In the genomic region with DNA sequence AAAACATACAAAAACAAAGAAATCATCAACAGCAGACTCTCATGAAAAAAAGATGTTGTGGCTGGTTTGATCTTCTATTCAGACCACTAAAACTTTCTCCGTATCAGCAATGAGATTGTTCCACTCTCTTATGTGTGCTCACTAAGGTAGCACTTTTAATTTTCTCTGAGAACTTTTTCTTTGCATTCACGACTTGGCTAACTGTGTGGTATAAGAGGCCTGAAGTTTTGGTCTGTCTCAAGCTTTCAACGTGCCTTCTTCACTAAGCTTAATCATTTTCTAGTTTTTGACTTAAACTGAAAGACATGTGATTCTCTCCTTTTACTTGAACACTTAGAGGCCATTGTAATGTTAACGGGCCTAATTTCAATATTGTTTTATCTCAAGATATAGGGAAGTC, we compare ENCODE assay signal across 40 cellular contexts.
"Had no signal": no experiment of that assay in that cellular context is flagged by ENCODE, and none has a peak within 500 bp of the region (broad histone marks: within the 10 kb centered on the region; RNA-seq: fewer than 3 reads in every experiment).

No MANE protein-coding gene starts in this region.

- H3K4me1 Mint-ChIP-seq: activated CD4-positive, alpha-beta memory T cell treated with anti-CD3 and anti-CD28 coated beads, Interleukin-2, amount 10 ng/mL, durations not matched to agents 7 days and 5 days; activated CD4-positive, alpha-beta T cell treated with anti-CD3 and anti-CD28 coated beads for 36 hours; activated CD4-positive, alpha-beta T cell treated with anti-CD3 and anti-CD28 coated beads, Interleukin-2, amount 10 ng/mL, durations not matched to agents 7 days and 5 days; activated CD8-positive, alpha-beta memory T cell treated with anti-CD3 and anti-CD28 coated beads, Interleukin-2, amount 10 ng/mL, durations not matched to agents 7 days and 5 days; activated naive CD4-positive, alpha-beta T cell treated with anti-CD3 and anti-CD28 coated beads, Interleukin-2, amount 10 ng/mL, durations not matched to agents 7 days and 5 days; activated naive CD4-positive, alpha-beta T cell treated with anti-CD3 and anti-CD28 coated beads, Interleukin-2, amount 50 U/mL, for 24 hours; activated naive CD8-positive, alpha-beta T cell treated with anti-CD3 and anti-CD28 coated beads, Interleukin-2, amount 10 ng/mL, durations not matched to agents 7 days and 5 days; activated naive CD8-positive, alpha-beta T cell treated with anti-CD3 and anti-CD28 coated beads, Interleukin-2, amount 50 U/mL, for 24 hours; activated T-helper 17 cell treated with anti-CD3 and anti-CD28 coated beads, Interleukin-2, amount 50 U/mL, for 72 hours; brain; central memory CD8-positive, alpha-beta T cell had no signal

- H3K27me3 Mint-ChIP-seq: activated CD4-positive, alpha-beta memory T cell treated with anti-CD3 and anti-CD28 coated beads, Interleukin-2, amount 10 ng/mL, durations not matched to agents 7 days and 5 days; activated CD4-positive, alpha-beta T cell treated with anti-CD3 and anti-CD28 coated beads for 36 hours; activated CD4-positive, alpha-beta T cell treated with anti-CD3 and anti-CD28 coated beads, Interleukin-2, amount 10 ng/mL, durations not matched to agents 7 days and 5 days; activated CD8-positive, alpha-beta memory T cell treated with anti-CD3 and anti-CD28 coated beads, Interleukin-2, amount 10 ng/mL, durations not matched to agents 7 days and 5 days; activated naive CD4-positive, alpha-beta T cell treated with anti-CD3 and anti-CD28 coated beads, Interleukin-2, amount 10 ng/mL, durations not matched to agents 7 days and 5 days; activated naive CD4-positive, alpha-beta T cell treated with anti-CD3 and anti-CD28 coated beads, Interleukin-2, amount 50 U/mL, for 24 hours; activated naive CD8-positive, alpha-beta T cell; activated naive CD8-positive, alpha-beta T cell treated with anti-CD3 and anti-CD28 coated beads, Interleukin-2, amount 10 ng/mL, durations not matched to agents 7 days and 5 days; activated naive CD8-positive, alpha-beta T cell treated with anti-CD3 and anti-CD28 coated beads, Interleukin-2, amount 50 U/mL, for 24 hours; activated T-helper 17 cell treated with anti-CD3 and anti-CD28 coated beads, Interleukin-2, amount 50 U/mL, for 72 hours; brain; central memory CD8-positive, alpha-beta T cell had no signal

- H3K36me3 ChIP-seq: ascending aorta, cardiac muscle cell had no signal

- H3K9me3 Mint-ChIP-seq: activated naive CD4-positive, alpha-beta T cell treated with anti-CD3 and anti-CD28 coated beads, Interleukin-2, amount 10 ng/mL, durations not matched to agents 7 days and 5 days; activated naive CD4-positive, alpha-beta T cell treated with anti-CD3 and anti-CD28 coated beads, Interleukin-2, amount 50 U/mL, for 24 hours; activated naive CD8-positive, alpha-beta T cell treated with anti-CD3 and anti-CD28 coated beads, Interleukin-2, amount 10 ng/mL, durations not matched to agents 7 days and 5 days; activated T-helper 1 cell treated with anti-CD3 and anti-CD28 coated beads, Interleukin-12 subunit alpha, Interleukin-12 subunit beta, Interleukin-2, Interleukin-4 antibody, amounts not matched to agents 30 ng/mL and 10 ng/mL and 1 ng/mL, durations not matched to agents 14 hours and 24 hours and 36 hours; activated T-helper 17 cell treated with anti-CD3 and anti-CD28 coated beads, Interleukin-2, amount 50 U/mL, for 72 hours; T-helper 1 cell treated with Interleukin-12 subunit alpha and Interleukin-12 subunit beta and Interleukin-4 antibody, amounts not matched to agents 30 μg/mL and 1 μg/mL, for 36 hours had no signal

- H3K36me3 Mint-ChIP-seq: activated CD8-positive, alpha-beta memory T cell treated with anti-CD3 and anti-CD28 coated beads, Interleukin-2, amount 10 ng/mL, durations not matched to agents 7 days and 5 days; activated naive CD4-positive, alpha-beta T cell treated with anti-CD3 and anti-CD28 coated beads, Interleukin-2, amount 10 ng/mL, durations not matched to agents 7 days and 5 days; activated naive CD4-positive, alpha-beta T cell treated with anti-CD3 and anti-CD28 coated beads, Interleukin-2, amount 50 U/mL, for 24 hours; activated naive CD8-positive, alpha-beta T cell; activated naive CD8-positive, alpha-beta T cell treated with anti-CD3 and anti-CD28 coated beads, Interleukin-2, amount 10 ng/mL, durations not matched to agents 7 days and 5 days; brain had no signal

- ATAC-seq: activated CD4-positive, alpha-beta T cell treated with anti-CD3 and anti-CD28 coated beads for 36 hours; activated CD4-positive, CD25-positive, alpha-beta regulatory T cell treated with anti-CD3 and anti-CD28 coated beads, Interleukin-2, amount 50 U/mL, for 24 hours; activated CD8-positive, alpha-beta memory T cell treated with anti-CD3 and anti-CD28 coated beads, Interleukin-2, amount 10 ng/mL, durations not matched to agents 7 days and 5 days; activated CD8-positive, alpha-beta T cell treated with anti-CD3 and anti-CD28 coated beads, Interleukin-2, amount 10 ng/mL, durations not matched to agents 7 days and 5 days; activated naive CD8-positive, alpha-beta T cell treated with anti-CD3 and anti-CD28 coated beads, Interleukin-2, amount 50 U/mL, for 24 hours; activated T-cell treated with anti-CD3 and anti-CD28 coated beads, Interleukin-2, amount 50 U/mL, for 4 hours; activated T-cell treated with anti-CD3 and anti-CD28 coated beads, Interleukin-2, amount 50 U/mL, for 72 hours; activated T-helper 17 cell treated with anti-CD3 and anti-CD28 coated beads, Interleukin-2, amount 50 U/mL, for 72 hours had no signal

- H3K27me3 ChIP-seq: ascending aorta, cardiac muscle cell had no signal

- H3K9me3 ChIP-seq: ascending aorta had no signal

- H3K4me3 Mint-ChIP-seq: activated CD4-positive, alpha-beta memory T cell treated with anti-CD3 and anti-CD28 coated beads, Interleukin-2, amount 10 ng/mL, durations not matched to agents 7 days and 5 days; activated CD4-positive, alpha-beta T cell treated with anti-CD3 and anti-CD28 coated beads for 36 hours; activated CD4-positive, alpha-beta T cell treated with anti-CD3 and anti-CD28 coated beads, Interleukin-2, amount 10 ng/mL, durations not matched to agents 7 days and 5 days; activated CD8-positive, alpha-beta memory T cell treated with anti-CD3 and anti-CD28 coated beads, Interleukin-2, amount 10 ng/mL, durations not matched to agents 7 days and 5 days; activated CD8-positive, alpha-beta T cell treated with anti-CD3 and anti-CD28 coated beads, Interleukin-2, amount 10 ng/mL, durations not matched to agents 7 days and 5 days; activated naive CD4-positive, alpha-beta T cell treated with anti-CD3 and anti-CD28 coated beads, Interleukin-2, amount 10 ng/mL, durations not matched to agents 7 days and 5 days; activated naive CD4-positive, alpha-beta T cell treated with anti-CD3 and anti-CD28 coated beads, Interleukin-2, amount 50 U/mL, for 24 hours; activated naive CD8-positive, alpha-beta T cell; activated naive CD8-positive, alpha-beta T cell treated with anti-CD3 and anti-CD28 coated beads, Interleukin-2, amount 10 ng/mL, durations not matched to agents 7 days and 5 days; activated naive CD8-positive, alpha-beta T cell treated with anti-CD3 and anti-CD28 coated beads, Interleukin-2, amount 50 U/mL, for 24 hours; activated T-cell treated with anti-CD3 and anti-CD28 coated beads, Interleukin-2, amount 50 U/mL, for 4 hours; activated T-cell treated with anti-CD3 and anti-CD28 coated beads, Interleukin-2, amount 50 U/mL, for 72 hours; activated T-helper 1 cell treated with anti-CD3 and anti-CD28 coated beads, Interleukin-12 subunit alpha, Interleukin-12 subunit beta, Interleukin-2, Interleukin-4 antibody, amounts not matched to agents 30 ng/mL and 10 ng/mL and 1 ng/mL, durations not matched to agents 14 hours and 24 hours and 36 hours; activated T-helper 17 cell treated with anti-CD3 and anti-CD28 coated beads, Interleukin-2, amount 50 U/mL, for 72 hours; brain; central memory CD8-positive, alpha-beta T cell; T-helper 1 cell treated with Interleukin-12 subunit alpha and Interleukin-12 subunit beta and Interleukin-4 antibody, amounts not matched to agents 30 μg/mL and 1 μg/mL, for 36 hours; T-helper 2 cell treated with Interferon-gamma antibody and Interleukin-4, amounts not matched to agents 5 μg/mL and 100 μg/mL, for 36 hours had no signal

- FAIRE-seq: bronchial epithelial cell, TTC549 had no signal

- H3K4me1 ChIP-seq: ascending aorta had no signal

- H3K27ac Mint-ChIP-seq: activated CD4-positive, alpha-beta memory T cell treated with anti-CD3 and anti-CD28 coated beads, Interleukin-2, amount 10 ng/mL, durations not matched to agents 7 days and 5 days; activated CD4-positive, alpha-beta T cell treated with anti-CD3 and anti-CD28 coated beads for 36 hours; activated CD4-positive, alpha-beta T cell treated with anti-CD3 and anti-CD28 coated beads, Interleukin-2, amount 10 ng/mL, durations not matched to agents 7 days and 5 days; activated CD8-positive, alpha-beta memory T cell treated with anti-CD3 and anti-CD28 coated beads, Interleukin-2, amount 10 ng/mL, durations not matched to agents 7 days and 5 days; activated CD8-positive, alpha-beta T cell treated with anti-CD3 and anti-CD28 coated beads, Interleukin-2, amount 10 ng/mL, durations not matched to agents 7 days and 5 days; activated naive CD4-positive, alpha-beta T cell treated with anti-CD3 and anti-CD28 coated beads, Interleukin-2, amount 10 ng/mL, durations not matched to agents 7 days and 5 days; activated naive CD4-positive, alpha-beta T cell treated with anti-CD3 and anti-CD28 coated beads, Interleukin-2, amount 50 U/mL, for 24 hours; activated naive CD8-positive, alpha-beta T cell; activated naive CD8-positive, alpha-beta T cell treated with anti-CD3 and anti-CD28 coated beads, Interleukin-2, amount 10 ng/mL, durations not matched to agents 7 days and 5 days; activated naive CD8-positive, alpha-beta T cell treated with anti-CD3 and anti-CD28 coated beads, Interleukin-2, amount 50 U/mL, for 24 hours; activated T-cell treated with anti-CD3 and anti-CD28 coated beads, Interleukin-2, amount 50 U/mL, for 72 hours; activated T-helper 1 cell treated with anti-CD3 and anti-CD28 coated beads, Interleukin-12 subunit alpha, Interleukin-12 subunit beta, Interleukin-2, Interleukin-4 antibody, amounts not matched to agents 30 ng/mL and 10 ng/mL and 1 ng/mL, durations not matched to agents 14 hours and 24 hours and 36 hours; activated T-helper 17 cell treated with anti-CD3 and anti-CD28 coated beads, Interleukin-2, amount 50 U/mL, for 72 hours; brain; T-helper 1 cell treated with Interleukin-12 subunit alpha and Interleukin-12 subunit beta and Interleukin-4 antibody, amounts not matched to agents 30 μg/mL and 1 μg/mL, for 36 hours; T-helper 2 cell treated with Interferon-gamma antibody and Interleukin-4, amounts not matched to agents 5 μg/mL and 100 μg/mL, for 36 hours had no signal

- H3K4me3 ChIP-seq: ascending aorta, cardiac muscle cell had no signal

- DNase-seq: activated CD4-positive, alpha-beta memory T cell treated with anti-CD3 and anti-CD28 coated beads, Interleukin-2, amount 10 ng/mL, durations not matched to agents 7 days and 5 days; activated CD4-positive, alpha-beta T cell treated with anti-CD3 and anti-CD28 coated beads for 1 hour; activated CD4-positive, alpha-beta T cell treated with anti-CD3 and anti-CD28 coated beads for 36 hours; activated CD4-positive, alpha-beta T cell treated with anti-CD3 and anti-CD28 coated beads for 48 hours; activated CD4-positive, alpha-beta T cell treated with anti-CD3 and anti-CD28 coated beads, Interleukin-2, amount 10 ng/mL, durations not matched to agents 7 days and 5 days; activated CD4-positive, alpha-beta T cell treated with anti-CD3 and anti-CD28 coated beads, Interleukin-2, amount 50 U/mL, for 48 hours; activated CD4-positive, CD25-positive, alpha-beta regulatory T cell; activated CD8-positive, alpha-beta memory T cell treated with anti-CD3 and anti-CD28 coated beads for 24 hours; activated CD8-positive, alpha-beta memory T cell treated with anti-CD3 and anti-CD28 coated beads, Interleukin-2, amount 10 ng/mL, durations not matched to agents 7 days and 5 days; activated CD8-positive, alpha-beta memory T cell treated with anti-CD3 and anti-CD28 coated beads, Interleukin-2, amount 50 U/mL, for 48 hours; activated CD8-positive, alpha-beta T cell treated with anti-CD3 and anti-CD28 coated beads, Interleukin-2, amount 10 ng/mL, durations not matched to agents 7 days and 5 days; activated effector memory CD4-positive, alpha-beta T cell treated with Interleukin-2 at 50 U/mL for 16 hours; activated gamma-delta T cell; activated naive CD4-positive, alpha-beta T cell treated with anti-CD3 and anti-CD28 coated beads, Interleukin-2, amount 10 ng/mL, durations not matched to agents 7 days and 5 days; activated naive CD4-positive, alpha-beta T cell treated with Interleukin-2 at 50 U/mL for 16 hours; activated naive CD8-positive, alpha-beta T cell treated with anti-CD3 and anti-CD28 coated beads, Interleukin-2, amount 10 ng/mL, durations not matched to agents 7 days and 5 days; activated naive CD8-positive, alpha-beta T cell treated with anti-CD3 and anti-CD28 coated beads, Interleukin-2, amount 50 U/mL, for 24 hours; activated T-cell treated with anti-CD3 and anti-CD28 coated beads, Interleukin-2, amount 50 U/mL, for 4 hours; activated T-cell treated with anti-CD3 and anti-CD28 coated beads, Interleukin-2, amount 50 U/mL, for 72 hours; amygdala; anterior cingulate cortex; caudate nucleus; cerebellar nuclear complex; T-helper 1 cell; T-helper 2 cell; T-helper 9 cell had no signal

- H3K27ac ChIP-seq: ascending aorta, cardiac muscle cell, VCaP had no signal
